Comparison of ENCODE assay signal across 1 cellular context in the genomic region with DNA sequence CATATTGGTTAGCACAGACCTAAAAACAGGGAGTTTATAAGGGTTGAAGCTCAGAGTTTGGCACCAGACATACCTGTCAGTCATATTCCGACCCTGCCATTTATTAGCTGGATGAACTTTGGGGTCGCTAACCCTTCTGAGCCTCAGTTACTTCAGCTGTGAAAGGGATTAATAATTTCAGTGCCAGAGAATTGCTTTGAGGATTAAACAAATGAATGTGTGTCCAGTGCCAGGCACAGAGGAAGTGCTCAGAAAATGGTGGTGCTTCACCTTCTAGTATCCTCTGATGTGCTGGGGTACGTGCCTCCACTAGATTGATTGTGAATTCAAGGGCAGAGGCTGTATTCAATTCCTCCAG.
TF ChIP-seq lines count a peak whose summit lies in the region.

No MANE protein-coding gene starts in this region.

TF ChIP-seq in A549, 52 proteins besides CTCF, POLR2A, EP300 and RAD21 (continued from another document):
- TF ChIP-seq HMGXB4 (CRISPR knock-in tag; IDR thresholded peaks at IDR 0.05; ENCODE audit: borderline replicate concordance), result no peak
- no peak for TF ChIP-seq ZSCAN20 (CRISPR knock-in tag; IDR thresholded peaks at IDR 0.05)
- no peak for TF ChIP-seq ESRRA (IDR thresholded peaks at IDR 0.05; ENCODE audit: borderline replicate concordance, low read length)
